Comparison of ENCODE assay signal across 8 cellular contexts in genomic region chr1:39973503-39974135, GRCh38. TPM values are rescaled to one million over a fixed set of nuclear protein-coding genes. Genes with fewer than 3 reads are reported as not detected.
DNase-seq lines count a peak whose midpoint lies in the region; ATAC-seq, FAIRE-seq and TF ChIP-seq lines count a peak whose summit lies in the region.

No MANE protein-coding gene starts in this region.

- DNase-seq in GM13977 (ENCODE audit: low spot score) (peak; percentile 77), NCI-H2171 (lab: John Stamatoyannopoulos, UW) (peak; percentile 59), caudate nucleus (lab: John Stamatoyannopoulos, UW) (peak in 51 of 61 donors; percentile 7 to 76 (median 40)), kidney epithelial cell (ENCODE audit: low read depth) (no peak)
- peak; percentile 29 to 61 (median 56) for DNase-seq in activated CD4-positive, CD25-positive, alpha-beta regulatory T cell (lab: John Stamatoyannopoulos, UW)
- DNase-seq in stimulated activated CD4-positive, alpha-beta T cell treated with anti-CD3 and anti-CD28 coated beads, Interleukin-2, amount 100 ng/mL, for 48 hours, result peak; percentile 71 to 75

- peaks cover under 1% of the 10 kb centered on the region for H3K36me3 ChIP-seq in kidney epithelial cell (ENCODE audit: control insufficient read depth, insufficient read depth, low read length)

- TF ChIP-seq CTCF in GM13977 (IDR thresholded peaks at IDR 0.05; ENCODE audit: extremely low read depth, insufficient read depth, missing control alignments) (peak; percentile 92), kidney epithelial cell (IDR thresholded peaks at IDR 0.05; ENCODE audit: insufficient read depth, low read length, poor library complexity, severe bottlenecking) (peak; percentile 95)

- H3K4me3 ChIP-seq in kidney epithelial cell (ENCODE audit: low read depth, low read length), result no peak overlapping the region

- in situ Hi-C loops in GM13977 (cut with MboI; ENCODE audit: low pct_unique_long_range_greater_than_20kb, low sequenced_read_pairs, unreplicated experiment), result loop anchor here (10.0 kb wide), 1 partner anchor 159 kb away; no protein-coding TSS in a partner anchor

- peak; percentile 59 for FAIRE-seq in A204.1 (lab: Jason Lieb, UNC)

- no peak for ATAC-seq in HG02870 (IDR thresholded peaks at IDR 0.05; ENCODE audit: unreplicated experiment)

- H3K27me3 ChIP-seq in kidney epithelial cell (ENCODE audit: control insufficient read depth, insufficient read depth, low read length), result no peaks in the 10 kb centered on the region

- H3K27ac ChIP-seq in caudate nucleus (ENCODE audit: low read depth, low read length), result no peak overlapping the region

RNA-seq across cellular contexts. Expression of gene MFSD2A, which starts 18.7 kb away (rescaled TPM):
- total RNA-seq in kidney epithelial cell, result 4.6 and 5.9 TPM in 2 replicates
